ENCODE assay signal across 34 cellular contexts in genomic region chr10:118629211-118629610, GRCh38. TPM values are rescaled to one million over a fixed set of nuclear protein-coding genes. Genes with fewer than 3 reads are reported as not detected.
DNase-seq lines count a peak whose midpoint lies in the region; ATAC-seq and TF ChIP-seq lines count a peak whose summit lies in the region.
"Had no signal": no experiment of that assay in that cellular context is flagged by ENCODE, and none has a peak within 500 bp of the region (broad histone marks: within the 10 kb centered on the region; RNA-seq: fewer than 3 reads in every experiment).

No MANE protein-coding gene starts in this region.

- peaks cover 0 to 21% (median 20%) of the 10 kb centered on the region in 4 donors for H3K4me1 ChIP-seq in sigmoid colon
- H3K4me1 ChIP-seq: lower lobe of right lung had no signal

- no peaks in the 10 kb centered on the region for H3K36me3 ChIP-seq in BJ (ENCODE audit: control insufficient read depth, insufficient read depth, low read length)
- H3K36me3 ChIP-seq in sigmoid colon = no peaks in the 10 kb centered on the region
- H3K36me3 ChIP-seq: lower lobe of right lung, thoracic aorta had no signal

- H3K27ac Mint-ChIP-seq in activated naive CD4-positive, alpha-beta T cell treated with anti-CD3 and anti-CD28 coated beads, Interleukin-2, amount 50 U/mL, for 72 hours = no peak overlapping the region
- H3K27ac Mint-ChIP-seq: activated CD4-positive, alpha-beta T cell treated with anti-CD3 and anti-CD28 coated beads, Interleukin-2, amount 10 ng/mL, durations not matched to agents 24 days and 14 days; activated naive CD8-positive, alpha-beta T cell; natural killer cell treated with Interleukin-12 subunit alpha and Interleukin-12 subunit beta and Interleukin-15 and Interleukin-18, amount 100 ng/mL, for 72 hours; stimulated activated naive CD8-positive, alpha-beta T cell treated with anti-CD3 and anti-CD28 coated beads, Interleukin-15, Interleukin-2, amounts not matched to agents 100 ng/mL and 50 ng/mL, for 24 hours; WTC11 had no signal

- H3K27me3 ChIP-seq in BJ (ENCODE audit: control insufficient read depth, insufficient read depth, low read length) (no peaks in the 10 kb centered on the region), sigmoid colon (no peaks in the 10 kb centered on the region)

- H3K27ac ChIP-seq in sigmoid colon = peak overlapping the region; percentile 54 to 73 (median 68)
- H3K27ac ChIP-seq: hepatocyte, lower lobe of right lung, thoracic aorta had no signal

- intact Hi-C loops in sigmoid colon (cut with DNase I) = loop anchor here (5.0 kb wide), 1 partner anchor 57 kb away; no protein-coding TSS in a partner anchor

- H3K36me3 Mint-ChIP-seq in activated naive CD4-positive, alpha-beta T cell treated with anti-CD3 and anti-CD28 coated beads, Interleukin-2, amount 50 U/mL, for 72 hours = no peaks in the 10 kb centered on the region
- H3K36me3 Mint-ChIP-seq: activated naive CD8-positive, alpha-beta T cell; natural killer cell treated with Interleukin-12 subunit alpha and Interleukin-12 subunit beta and Interleukin-15 and Interleukin-18, amount 100 ng/mL, for 72 hours; WTC11 had no signal

- peak; percentile 9 for DNase-seq in BJ (ENCODE audit: low read depth)
- DNase-seq in RPMI7951 (ENCODE audit: low read depth) = peak; percentile 26
- DNase-seq in fibroblast of the aortic adventitia (ENCODE audit: low read depth) = peak; percentile 18
- DNase-seq in sigmoid colon = no peak
- DNase-seq in kidney tubule cell (ENCODE audit: low spot score) = no peak
- DNase-seq in activated naive CD4-positive, alpha-beta T cell treated with anti-CD3 and anti-CD28 coated beads, Interleukin-2, amount 50 U/mL, for 72 hours (ENCODE audit: low spot score in 2 of 2) = no peak
- DNase-seq in NCI-H1436 (lab: John Stamatoyannopoulos, UW) = no peak
- DNase-seq: ACHN; activated CD4-positive, alpha-beta T cell treated with anti-CD3 and anti-CD28 coated beads, Interleukin-2, amount 10 ng/mL, durations not matched to agents 24 days and 14 days; activated effector memory CD4-positive, alpha-beta T cell treated with Interleukin-2 at 50 U/mL for 16 hours; anterior cingulate cortex; C1 segment of cervical spinal cord; COR-L47; DMS53; effector memory CD4-positive, alpha-beta T cell; Kasumi-1; kidney glomerular epithelial cell; lower lobe of right lung; midbrain; NCI-H446 treated with DMSO at 0.1 percent for 48 hours had no signal

- no peak for TF ChIP-seq POLR2A in sigmoid colon (IDR thresholded peaks at IDR 0.05)

- H3K4me3 ChIP-seq in BJ (ENCODE audit: low read depth, low read length) = no peak overlapping the region
- no peak overlapping the region for H3K4me3 ChIP-seq in fibroblast of the aortic adventitia (ENCODE audit: low read depth, low read length)
- H3K4me3 ChIP-seq in sigmoid colon = no peak overlapping the region
- H3K4me3 ChIP-seq: hepatocyte, lower lobe of right lung, skin epidermis, thoracic aorta had no signal

- TF ChIP-seq EP300 in sigmoid colon (IDR thresholded peaks at IDR 0.05) = peak in 2 of 4 donors; percentile 33 to 63

- no peak for TF ChIP-seq CTCF in BJ (IDR thresholded peaks at IDR 0.05; ENCODE audit: insufficient read depth, low read depth, low read length)
- TF ChIP-seq CTCF in fibroblast of the aortic adventitia (IDR thresholded peaks at IDR 0.05; ENCODE audit: insufficient read depth, low read length) = no peak
- TF ChIP-seq CTCF in sigmoid colon (IDR thresholded peaks at IDR 0.05) = no peak

- POLR2A ChIA-PET in BJ (lab: Charles Lee) = no interaction called here

- H3K9me3 Mint-ChIP-seq in activated naive CD4-positive, alpha-beta T cell treated with anti-CD3 and anti-CD28 coated beads, Interleukin-2, amount 50 U/mL, for 72 hours = no peaks in the 10 kb centered on the region
- H3K9me3 Mint-ChIP-seq: activated CD4-positive, alpha-beta T cell treated with anti-CD3 and anti-CD28 coated beads, Interleukin-2, amount 10 ng/mL, durations not matched to agents 24 days and 14 days; natural killer cell treated with Interleukin-12 subunit alpha and Interleukin-12 subunit beta and Interleukin-15 and Interleukin-18, amount 100 ng/mL, for 72 hours; stimulated activated naive CD8-positive, alpha-beta T cell treated with anti-CD3 and anti-CD28 coated beads, Interleukin-15, Interleukin-2, amounts not matched to agents 100 ng/mL and 50 ng/mL, for 24 hours; WTC11 had no signal

- CTCF ChIA-PET in BJ (lab: Yijun Ruan, JAX) = no interaction called here

- WGBS in sigmoid colon, 2 donors = 72 to 74% methylated on average over 3 of the region's 3 CpGs

- H3K9me3 ChIP-seq in sigmoid colon = no peaks in the 10 kb centered on the region
- H3K9me3 ChIP-seq: lower lobe of right lung, thoracic aorta had no signal

- no peak for ATAC-seq in GM18511 (IDR thresholded peaks at IDR 0.05; ENCODE audit: unreplicated experiment)
- ATAC-seq in activated naive CD4-positive, alpha-beta T cell treated with anti-CD3 and anti-CD28 coated beads, Interleukin-2, amount 50 U/mL, for 72 hours = no peak
- ATAC-seq: lower lobe of right lung; natural killer cell treated with Interleukin-12 subunit alpha and Interleukin-12 subunit beta and Interleukin-15 and Interleukin-18, amount 100 ng/mL, for 72 hours; WTC11 had no signal

RNA-seq across cellular contexts. Expression of gene PRLHR, which starts 33.8 kb away (rescaled TPM):
- polyA plus RNA-seq in BJ (2011; rRNA removed) = not detected in 2 replicates
- not detected in 2 replicates for polyA minus RNA-seq in BJ (2011; rRNA and poly(A)+ RNA removed)
- not detected in 2 replicates for total RNA-seq in RPMI7951 (2014; rRNA removed; shearing (Covaris generic))
- total RNA-seq in fibroblast of the aortic adventitia (ENCODE audit: low replicate concordance) = not detected in 2 replicates
- total RNA-seq in sigmoid colon = under 1 TPM in 1 of 4 donors, not detected in 3; 0.49 TPM
- polyA plus RNA-seq in sigmoid colon = under 1 TPM in 1 of 3 donors, not detected in 2; under 0.01 TPM
- not detected for total RNA-seq in activated naive CD4-positive, alpha-beta T cell treated with anti-CD3 and anti-CD28 coated beads, Interleukin-2, amount 50 U/mL, for 72 hours
- total RNA-seq: activated CD4-positive, alpha-beta T cell treated with anti-CD3 and anti-CD28 coated beads, Interleukin-2, amount 10 ng/mL, durations not matched to agents 24 days and 14 days; activated CD8-positive, alpha-beta memory T cell treated with anti-CD3 and anti-CD28 coated beads for 36 hours; bronchial epithelial cell; epithelial cell of proximal tubule; G401; hepatocyte; lower lobe of right lung; natural killer cell treated with Interleukin-12 subunit alpha and Interleukin-12 subunit beta and Interleukin-15 and Interleukin-18, amount 100 ng/mL, for 72 hours; osteocyte; T-helper 1 cell treated with Interleukin-12 subunit alpha and Interleukin-12 subunit beta and Interleukin-4 antibody, amounts not matched to agents 30 ng/mL and 1 ng/mL, for 36 hours; thoracic aorta; WTC11 had no signal
- polyA plus RNA-seq: hepatocyte had no signal

Comparison
In these comparisons a context has a peak if more than half of its experiments do, and no peak if none do; other contexts are left out.
1. DNase-seq: peak in BJ (single experiment), RPMI7951 (single experiment) and fibroblast of the aortic adventitia (single experiment); none in sigmoid colon (single experiment), kidney tubule cell (single experiment), activated naive CD4-positive, alpha-beta T cell treated with anti-CD3 and anti-CD28 coated beads, Interleukin-2, amount 50 U/mL, for 72 hours (0 of 2) and NCI-H1436 (single experiment).